Comparison of ENCODE assay signal across 14 cellular contexts in genomic region chr3:172209333-172210321, GRCh38.
DNase-seq lines count a peak whose midpoint lies in the region; ATAC-seq and TF ChIP-seq lines count a peak whose summit lies in the region.
"Had no signal": no experiment of that assay in that cellular context is flagged by ENCODE, and none has a peak within 500 bp of the region (broad histone marks: within the 10 kb centered on the region; RNA-seq: fewer than 3 reads in every experiment).

No MANE protein-coding gene starts in this region.

- CTCF ChIA-PET in GM10248 (lab: Yijun Ruan, JAX): interaction anchor here (0.8 kb wide), 1 partner anchor 17 kb away, joined by 4 read pairs; no protein-coding TSS in a partner anchor

- peaks cover 13% of the 10 kb centered on the region for H3K4me1 Mint-ChIP-seq in activated T-cell treated with anti-CD3 and anti-CD28 coated beads, Interleukin-2, amount 50 U/mL, for 4 hours (ENCODE audit: low read depth)
- H3K4me1 Mint-ChIP-seq: IgD-negative memory B cell had no signal

- H3K27me3 Mint-ChIP-seq in activated T-cell treated with anti-CD3 and anti-CD28 coated beads, Interleukin-2, amount 50 U/mL, for 4 hours (ENCODE audit: low read depth): no peaks in the 10 kb centered on the region
- H3K27me3 Mint-ChIP-seq: activated CD4-positive, alpha-beta T cell treated with anti-CD3 and anti-CD28 coated beads for 36 hours; IgD-negative memory B cell had no signal

- peaks cover 11% of the 10 kb centered on the region for H3K9me3 Mint-ChIP-seq in activated T-cell treated with anti-CD3 and anti-CD28 coated beads, Interleukin-2, amount 50 U/mL, for 4 hours
- H3K9me3 Mint-ChIP-seq: mesothelial cell of epicardium had no signal

- TF ChIP-seq CTCF in brain microvascular endothelial cell (IDR thresholded peaks at IDR 0.05; ENCODE audit: low read depth, low read length, missing control alignments) (no peak), left lung (IDR thresholded peaks at IDR 0.05) (no peak), GM10248 (IDR thresholded peaks at IDR 0.05; ENCODE audit: control extremely low read depth, extremely low read depth, low read depth, missing control alignments) (no peak)

- H3K4me3 Mint-ChIP-seq in activated T-cell treated with anti-CD3 and anti-CD28 coated beads, Interleukin-2, amount 50 U/mL, for 4 hours: no peak overlapping the region
- H3K4me3 Mint-ChIP-seq: activated CD4-positive, alpha-beta T cell treated with anti-CD3 and anti-CD28 coated beads for 36 hours; IgD-negative memory B cell; mesothelial cell of epicardium had no signal

- no peak for DNase-seq in brain microvascular endothelial cell
- no peak for DNase-seq in left lung
- no peak for DNase-seq in 8988T
- no peak for DNase-seq in activated T-cell treated with anti-CD3 and anti-CD28 coated beads, Interleukin-2, amount 50 U/mL, for 4 hours
- DNase-seq in GM10248 (ENCODE audit: extremely low spot score): no peak
- DNase-seq: activated CD4-positive, alpha-beta T cell treated with anti-CD3 and anti-CD28 coated beads for 36 hours; activated effector memory CD4-positive, alpha-beta T cell treated with anti-CD3 and anti-CD28 coated beads, Interleukin-2, amount 50 U/mL, for 16 hours; SIG-M5; stimulated activated naive CD4-positive, alpha-beta T cell had no signal

- peaks cover 7% of the 10 kb centered on the region; the same call in 1 of the 2 replicates for H3K36me3 ChIP-seq in HUES6 (ENCODE audit: control insufficient read depth, insufficient read depth, low read length)
- H3K36me3 ChIP-seq in brain microvascular endothelial cell (replicated peaks): peaks cover 13% of the 10 kb centered on the region
- peaks cover 0 to 8% of the 10 kb centered on the region in 2 donors for H3K36me3 ChIP-seq in left lung
- H3K36me3 ChIP-seq in skeletal muscle tissue (ENCODE audit: control insufficient read depth in 3 of 3, insufficient read depth in 3 of 3, low read length in 3 of 3): no peaks in the 10 kb centered on the region

- intact Hi-C loops in left lung (cut with DNase I): no loop called here

- H3K9ac ChIP-seq in HUES6 (ENCODE audit: low read length) (no peak overlapping the region), skeletal muscle tissue (ENCODE audit: low read depth in 1 of 3, low read length in 3 of 3) (peak overlapping the region in 2 of 3 donors; percentile 19 to 58)

- H3K36me3 Mint-ChIP-seq in activated T-cell treated with anti-CD3 and anti-CD28 coated beads, Interleukin-2, amount 50 U/mL, for 4 hours (ENCODE audit: insufficient read depth): peaks cover 12% of the 10 kb centered on the region

- H3K9me3 ChIP-seq in HUES6 (ENCODE audit: control insufficient read depth, insufficient read depth, low read depth, low read length) (peaks cover 11% of the 10 kb centered on the region; the same call in 1 of the 2 replicates), left lung (no peaks in the 10 kb centered on the region), skeletal muscle tissue (ENCODE audit: control insufficient read depth in 3 of 3, low read length in 3 of 3) (no peaks in the 10 kb centered on the region)

- in situ Hi-C loops in brain microvascular endothelial cell (cut with HindIII; ENCODE audit: low pct_ligation_motif_present, low sequenced_read_pairs): no loop called here

- H3K27me3 ChIP-seq in HUES6 (ENCODE audit: control insufficient read depth, insufficient read depth, low read length) (no peaks in the 10 kb centered on the region), brain microvascular endothelial cell (replicated peaks) (no peaks in the 10 kb centered on the region), left lung (no peaks in the 10 kb centered on the region), skeletal muscle tissue (ENCODE audit: control insufficient read depth in 3 of 3, insufficient read depth in 3 of 3, low read length in 3 of 3) (no peaks in the 10 kb centered on the region)

- ATAC-seq in left lung: peak; percentile 13
- ATAC-seq in HG02571 (IDR thresholded peaks at IDR 0.05; ENCODE audit: unreplicated experiment): no peak
- ATAC-seq in activated T-cell treated with anti-CD3 and anti-CD28 coated beads, Interleukin-2, amount 50 U/mL, for 4 hours: no peak
- ATAC-seq: activated CD4-positive, alpha-beta T cell treated with anti-CD3 and anti-CD28 coated beads for 36 hours had no signal

- H3K27ac ChIP-seq in HUES6 (ENCODE audit: low read depth, low read length): peak overlapping the region; percentile 22; the same call in 1 of the 2 replicates
- H3K27ac ChIP-seq in brain microvascular endothelial cell: peak overlapping the region; percentile 8
- no peak overlapping the region for H3K27ac ChIP-seq in left lung
- peak overlapping the region; percentile 50 for H3K27ac ChIP-seq in skeletal muscle tissue (ENCODE audit: low read depth, low read length)

- H3K4me3 ChIP-seq in HUES6 (ENCODE audit: low read depth, low read length) (no peak overlapping the region), brain microvascular endothelial cell (ENCODE audit: low read depth, low read length) (no peak overlapping the region), left lung (no peak overlapping the region), skeletal muscle tissue (ENCODE audit: low read length in 3 of 3) (peak overlapping the region in 2 of 3 donors; percentile 30 to 63)

- H3K4me1 ChIP-seq in HUES6 (ENCODE audit: control insufficient read depth, insufficient read depth, low read length): peaks cover 41% of the 10 kb centered on the region
- H3K4me1 ChIP-seq in left lung: peaks cover 0 to 74% of the 10 kb centered on the region in 2 donors
- H3K4me1 ChIP-seq in skeletal muscle tissue (ENCODE audit: control insufficient read depth in 3 of 3, insufficient read depth in 3 of 3, low read length in 3 of 3): peaks cover 27 to 36% (median 32%) of the 10 kb centered on the region in 3 donors

- POLR2A ChIA-PET in GM10248 (lab: Yijun Ruan, JAX): no interaction called here

Comparison
In these comparisons a context has a peak if more than half of its experiments do, and no peak if none do; other contexts are left out.
1. H3K27ac ChIP-seq: peak in HUES6 (single experiment), brain microvascular endothelial cell (single experiment) and skeletal muscle tissue (single experiment); none in left lung (0 of 2).
2. H3K4me3 ChIP-seq: peak in skeletal muscle tissue (2 of 3); none in HUES6 (single experiment), brain microvascular endothelial cell (single experiment) and left lung (0 of 2).